Comparison of ENCODE assay signal across 10 cellular contexts in the genomic region with DNA sequence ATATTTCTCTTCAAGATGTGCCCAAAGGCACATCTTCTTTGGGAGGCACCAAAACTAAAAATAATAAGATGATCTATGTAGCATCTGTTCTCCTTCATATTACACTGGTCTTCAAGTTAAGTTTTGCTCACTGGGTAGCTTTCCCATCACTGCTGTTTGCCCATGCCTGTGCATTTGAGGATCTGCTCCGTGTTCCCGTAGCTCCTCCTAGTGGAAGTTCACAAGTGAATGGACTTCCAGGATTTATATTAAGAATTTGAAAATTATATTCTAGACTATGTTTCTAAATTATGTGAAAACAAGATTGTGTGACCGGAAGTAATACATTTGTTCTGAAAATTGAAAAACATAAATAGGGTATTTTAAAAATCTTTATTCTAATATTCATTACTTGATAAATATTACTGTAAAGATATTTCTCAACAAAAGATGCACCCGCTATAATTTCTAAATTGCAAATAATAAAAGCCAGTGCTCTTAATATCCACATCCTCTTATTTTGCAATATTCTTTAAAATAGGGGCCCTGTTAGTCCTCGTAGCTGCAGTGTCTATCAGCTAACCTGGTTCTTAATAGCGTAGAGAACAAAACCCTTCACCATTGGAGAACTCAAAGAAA.
DNase-seq lines count a peak whose midpoint lies in the region; ATAC-seq, FAIRE-seq and TF ChIP-seq lines count a peak whose summit lies in the region.
"Had no signal": no experiment of that assay in that cellular context is flagged by ENCODE, and none has a peak within 500 bp of the region (broad histone marks: within the 10 kb centered on the region; RNA-seq: fewer than 3 reads in every experiment).

No MANE protein-coding gene starts in this region.

- H3K4me3 ChIP-seq in left ventricle myocardium inferior (no peak overlapping the region), WERI-Rb-1 (ENCODE audit: low read depth, low read length) (no peak overlapping the region)

- peak; percentile 40 for TF ChIP-seq CTCF in left ventricle myocardium inferior (IDR thresholded peaks at IDR 0.05; ENCODE audit: borderline replicate concordance)
- peak; percentile 63 for TF ChIP-seq CTCF in WERI-Rb-1 (IDR thresholded peaks at IDR 0.05; ENCODE audit: low read depth, low read length)
- no peak for TF ChIP-seq CTCF in glutamatergic neuron (IDR thresholded peaks at IDR 0.05; ENCODE audit: partially characterized antibody, unreplicated experiment)

- no peak for TF ChIP-seq POLR2A in GM12892 (IDR thresholded peaks at IDR 0.05; ENCODE audit: low read depth, low read length)

- H3K4me1 ChIP-seq in left ventricle myocardium inferior = no peaks in the 10 kb centered on the region

- no peaks in the 10 kb centered on the region for H3K4me1 Mint-ChIP-seq in glutamatergic neuron (ENCODE audit: low read depth, unreplicated experiment)

- peaks cover 2% of the 10 kb centered on the region for H3K9me3 Mint-ChIP-seq in glutamatergic neuron (ENCODE audit: unreplicated experiment)

- H3K36me3 ChIP-seq in left ventricle myocardium inferior (no peaks in the 10 kb centered on the region), WERI-Rb-1 (no peaks in the 10 kb centered on the region)

- peaks cover 4% of the 10 kb centered on the region for H3K27me3 ChIP-seq in left ventricle myocardium inferior (ENCODE audit: low read depth)
- no peaks in the 10 kb centered on the region for H3K27me3 ChIP-seq in WERI-Rb-1 (ENCODE audit: insufficient read depth, low read depth, severe bottlenecking)

- peaks cover 41% of the 10 kb centered on the region for H3K9me3 ChIP-seq in left ventricle myocardium inferior (replicated peaks)
- peaks cover 9% of the 10 kb centered on the region for H3K9me3 ChIP-seq in WERI-Rb-1 (ENCODE audit: severe bottlenecking)

- FAIRE-seq in GM12892 (lab: Jason Lieb, UNC) = no peak

- no peaks in the 10 kb centered on the region for H3K36me3 Mint-ChIP-seq in glutamatergic neuron (ENCODE audit: unreplicated experiment)
- H3K36me3 Mint-ChIP-seq: CD8-positive, alpha-beta T cell had no signal

- intact Hi-C loops in left ventricle myocardium inferior (cut with micrococcal nuclease) = no loop called here
- intact Hi-C loops in left cardiac atrium (cut with DNase I) = no loop called here

- no peak overlapping the region for H3K4me3 Mint-ChIP-seq in glutamatergic neuron (ENCODE audit: unreplicated experiment)
- H3K4me3 Mint-ChIP-seq: CD8-positive, alpha-beta T cell; T-helper 2 cell treated with Interferon-gamma antibody and Interleukin-4, amounts not matched to agents 5 μg/mL and 100 μg/mL, for 36 hours had no signal

- ATAC-seq in left cardiac atrium (no peak), HG02798 (IDR thresholded peaks at IDR 0.05; ENCODE audit: poor library complexity, unreplicated experiment) (no peak)
- ATAC-seq: CD8-positive, alpha-beta T cell had no signal

- no peak for DNase-seq in left ventricle myocardium inferior
- DNase-seq in left cardiac atrium = no peak
- peak; percentile 42 for DNase-seq in WERI-Rb-1
- peak; percentile 35 for DNase-seq in glutamatergic neuron
- DNase-seq in GM12892 (ENCODE audit: insufficient read length) = no peak
- no peak for DNase-seq in MV-4-11 (lab: John Stamatoyannopoulos, UW)
- no peak for DNase-seq in stimulated activated CD4-positive, alpha-beta T cell treated with anti-CD3 and anti-CD28 coated beads, Interleukin-15, amount 100 ng/mL, for 24 hours
- DNase-seq: CD8-positive, alpha-beta T cell had no signal

- H3K27me3 Mint-ChIP-seq in glutamatergic neuron (ENCODE audit: unreplicated experiment) = no peaks in the 10 kb centered on the region

- no peak overlapping the region for H3K27ac ChIP-seq in left ventricle myocardium inferior (replicated peaks)
- H3K27ac ChIP-seq in WERI-Rb-1 = no peak overlapping the region

- no peak overlapping the region for H3K27ac Mint-ChIP-seq in glutamatergic neuron (ENCODE audit: unreplicated experiment)
- H3K27ac Mint-ChIP-seq: CD8-positive, alpha-beta T cell; T-helper 2 cell treated with Interferon-gamma antibody and Interleukin-4, amounts not matched to agents 5 μg/mL and 100 μg/mL, for 36 hours had no signal

Comparison
In these comparisons a context has a peak if more than half of its experiments do, and no peak if none do; other contexts are left out.
1. DNase-seq: peak in WERI-Rb-1 (single experiment) and glutamatergic neuron (single experiment); none in left ventricle myocardium inferior (single experiment), left cardiac atrium (single experiment), GM12892 (single experiment), MV-4-11 (single experiment) and stimulated activated CD4-positive, alpha-beta T cell treated with anti-CD3 and anti-CD28 coated beads, Interleukin-15, amount 100 ng/mL, for 24 hours (single experiment).